25 cellular contexts compared by ENCODE assay signal in the genomic region with DNA sequence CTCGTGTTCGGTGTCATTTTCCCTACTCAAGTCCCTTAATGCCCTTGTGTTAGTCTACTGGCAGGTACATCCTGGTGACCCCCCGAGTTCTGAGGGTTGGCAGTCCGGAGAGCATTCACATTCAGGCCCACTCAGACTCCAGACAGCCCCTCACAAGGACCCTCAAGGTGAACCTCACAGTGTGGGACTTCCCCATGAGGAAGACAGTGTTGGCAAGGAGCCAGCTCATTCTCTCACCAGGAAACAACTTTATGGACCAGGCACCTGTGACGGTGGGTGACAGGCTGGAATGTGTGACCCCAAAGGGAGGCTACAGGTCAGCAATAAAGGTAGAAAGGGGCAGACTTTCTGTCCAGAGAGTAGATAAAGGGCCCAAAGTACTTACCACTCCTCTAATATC. TPM values are rescaled to one million over a fixed set of nuclear protein-coding genes. Genes with fewer than 3 reads are reported as not detected.
DNase-seq lines count a peak whose midpoint lies in the region; ATAC-seq and TF ChIP-seq lines count a peak whose summit lies in the region.
"Had no signal": no experiment of that assay in that cellular context is flagged by ENCODE, and none has a peak within 500 bp of the region (broad histone marks: within the 10 kb centered on the region; RNA-seq: fewer than 3 reads in every experiment).

No MANE protein-coding gene starts in this region.

- H3K27me3 ChIP-seq in colonic mucosa: no peaks in the 10 kb centered on the region
- H3K27me3 ChIP-seq in prostate gland (replicated peaks; ENCODE audit: insufficient read depth): peaks cover 3% of the 10 kb centered on the region

- no peak for TF ChIP-seq CTCF in colonic mucosa (IDR thresholded peaks at IDR 0.05)
- TF ChIP-seq CTCF in mucosa of descending colon (IDR thresholded peaks at IDR 0.05): no peak
- no peak for TF ChIP-seq CTCF in prostate gland (IDR thresholded peaks at IDR 0.05)

- H3K4me1 ChIP-seq in colonic mucosa: no peaks in the 10 kb centered on the region
- H3K4me1 ChIP-seq in mucosa of descending colon (ENCODE audit: low read depth): no peaks in the 10 kb centered on the region
- H3K4me1 ChIP-seq in prostate gland (replicated peaks): no peaks in the 10 kb centered on the region

- intact Hi-C loops in colonic mucosa (cut with DNase I): no loop called here
- intact Hi-C loops in mucosa of descending colon (cut with DNase I, micrococcal nuclease): no loop called here
- intact Hi-C loops in prostate gland (cut with DNase I): no loop called here

- DNase-seq in NCI-H2029 (lab: John Stamatoyannopoulos, UW): peak; percentile 2
- no peak for DNase-seq in NCI-H2029 treated with DMSO at 0.1 percent for 48 hours (lab: John Stamatoyannopoulos, UW)
- DNase-seq in HT-29 (ENCODE audit: low spot score): peak; percentile 67
- DNase-seq in colonic mucosa: peak; percentile 47
- DNase-seq in mucosa of descending colon: peak in 1 of 3 donors; percentile 45
- no peak for DNase-seq in prostate gland (ENCODE audit: low spot score)
- no peak for DNase-seq in iPS-NIHi11 (ENCODE audit: low spot score)
- no peak for DNase-seq in UCSD-AML1 (lab: John Stamatoyannopoulos, UW; ENCODE audit: unreplicated experiment)
- DNase-seq: ACHN, GM23248, H9, HFFc6, IMR-90, Karpas-422, NCI-H1105 treated with DMSO at 0.1 percent for 48 hours, NCI-H146, NCI-H1930, NCI-H446 treated with DMSO at 0.1 percent for 48 hours, NCI-H526, SIG-M5 had no signal

- H3K4me3 ChIP-seq in colonic mucosa: no peak overlapping the region
- no peak overlapping the region for H3K4me3 ChIP-seq in mucosa of descending colon
- H3K4me3 ChIP-seq in prostate gland: no peak overlapping the region
- H3K4me3 ChIP-seq: GM23248, SK-N-MC had no signal

- ATAC-seq in mucosa of descending colon: peak; percentile 31
- ATAC-seq: Panc1 had no signal

- WGBS in prostate gland: 48% methylated on average over 5 of the region's 5 CpGs

- no peak for TF ChIP-seq POLR2A in prostate gland (IDR thresholded peaks at IDR 0.05)

- H3K9me3 ChIP-seq in colonic mucosa (no peaks in the 10 kb centered on the region), mucosa of descending colon (no peaks in the 10 kb centered on the region), prostate gland (no peaks in the 10 kb centered on the region)

- H3K27ac ChIP-seq in colonic mucosa: no peak overlapping the region
- H3K27ac ChIP-seq in prostate gland: no peak overlapping the region
- H3K27ac ChIP-seq: 22Rv1, GM23248, SK-N-MC had no signal

- no peaks in the 10 kb centered on the region for H3K36me3 ChIP-seq in colonic mucosa
- H3K36me3 ChIP-seq in mucosa of descending colon (ENCODE audit: low read depth): no peaks in the 10 kb centered on the region
- no peaks in the 10 kb centered on the region for H3K36me3 ChIP-seq in prostate gland

- no peak overlapping the region for H3K9ac ChIP-seq in colonic mucosa (ENCODE audit: low read depth in 2 of 2, low read length in 2 of 2)
- H3K9ac ChIP-seq: GM23248 had no signal

RNA-seq across cellular contexts. Expression of a gene that starts 24.5 kb away (rescaled TPM):
- not detected in 2 replicates for total RNA-seq in HT-29 (2014; rRNA removed; shearing (Covaris generic))
- under 1 TPM in 1 of 2 donors, not detected in 1; 0.24 TPM for total RNA-seq in colonic mucosa
- total RNA-seq in mucosa of descending colon: not detected
- not detected for total RNA-seq in prostate gland
- total RNA-seq: H9, HFFc6, M059J, OCI-LY7 had no signal

RNA-seq across cellular contexts. Expression of a gene that starts 27.5 kb away (rescaled TPM):
- total RNA-seq in HT-29 (2014; rRNA removed; shearing (Covaris generic)): not detected in 2 replicates
- total RNA-seq in colonic mucosa (1 to 10 TPM; 2.4 to 5.5 TPM), mucosa of descending colon (1 to 10 TPM; 1.9 to 7.2 (median 5.5) TPM), prostate gland (10 to 100 TPM in 1 of 2 donors, 1 to 10 TPM in 1; 2.0 to 12.7 TPM)
- total RNA-seq: M059J, OCI-LY7 had no signal

RNA-seq across cellular contexts. Expression of a gene that starts 48.3 kb away (rescaled TPM):
- total RNA-seq in HT-29 (2014; rRNA removed; shearing (Covaris generic)): 12.9 and 16.9 TPM in 2 replicates
- total RNA-seq in colonic mucosa (10 to 100 TPM; 15.1 to 21.3 TPM), mucosa of descending colon (10 to 100 TPM; 26.9 to 41.5 (median 28.1) TPM), prostate gland (10 to 100 TPM; 23.5 to 36.0 TPM)

Comparison
In these comparisons a context has a peak if more than half of its experiments do, and no peak if none do; other contexts are left out.
1. DNase-seq: peak in NCI-H2029 (single experiment), HT-29 (single experiment) and colonic mucosa (single experiment); none in NCI-H2029 treated with DMSO at 0.1 percent for 48 hours (single experiment), prostate gland (single experiment), iPS-NIHi11 (single experiment) and UCSD-AML1 (single experiment).